Comparison of ENCODE assay signal across 8 cellular contexts in the genomic region with DNA sequence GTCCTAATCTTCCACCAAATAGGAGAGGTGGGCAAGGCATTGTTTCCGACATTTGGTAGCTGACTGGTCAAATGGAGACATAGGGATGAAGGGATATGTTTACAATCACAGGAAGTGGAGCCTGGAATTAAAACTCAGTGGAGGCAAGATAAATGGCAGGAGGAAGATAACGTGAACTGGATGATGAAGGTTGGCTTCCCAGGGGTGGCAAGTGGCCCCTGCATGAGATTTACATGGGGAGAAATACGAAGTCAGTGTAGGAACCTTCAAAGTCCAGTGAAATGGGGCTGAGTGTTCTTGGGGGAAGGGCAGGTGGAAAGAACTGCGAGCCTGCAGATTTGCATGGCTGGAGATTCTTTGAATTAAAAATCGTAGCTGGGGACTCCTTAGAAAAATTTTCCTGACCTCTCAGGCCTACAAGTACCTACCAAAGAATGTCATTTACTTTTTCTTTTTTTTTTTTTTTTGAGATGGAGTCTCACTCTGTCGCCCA. TPM values are rescaled to one million over a fixed set of nuclear protein-coding genes. Genes with fewer than 3 reads are reported as not detected.
DNase-seq lines count a peak whose midpoint lies in the region; ATAC-seq, FAIRE-seq and TF ChIP-seq lines count a peak whose summit lies in the region.

No MANE protein-coding gene starts in this region.

- H3K4me1 Mint-ChIP-seq in activated CD4-positive, alpha-beta memory T cell treated with anti-CD3 and anti-CD28 coated beads, Interleukin-2, amount 10 ng/mL, durations not matched to agents 7 days and 5 days: peaks cover 23% of the 10 kb centered on the region
- H3K4me1 Mint-ChIP-seq in stimulated activated effector memory CD8-positive, alpha-beta T cell treated with anti-CD3 and anti-CD28 coated beads, Interleukin-12 subunit alpha, Interleukin-12 subunit beta, amount 100 ng/mL, for 72 hours: peaks cover 21% of the 10 kb centered on the region

- H3K4me1 ChIP-seq in iPS-15b (ENCODE audit: control insufficient read depth, insufficient read depth, low read length): no peaks in the 10 kb centered on the region

- H3K4me3 ChIP-seq in HL-60 (replicated peaks; ENCODE audit: insufficient read depth, low read length): no peak overlapping the region
- H3K4me3 ChIP-seq in iPS-15b (ENCODE audit: low read depth, low read length): peak overlapping the region; percentile 38

- no peak overlapping the region for H3K27ac Mint-ChIP-seq in activated CD4-positive, alpha-beta memory T cell treated with anti-CD3 and anti-CD28 coated beads, Interleukin-2, amount 10 ng/mL, durations not matched to agents 7 days and 5 days
- no peak overlapping the region for H3K27ac Mint-ChIP-seq in stimulated activated effector memory CD8-positive, alpha-beta T cell treated with anti-CD3 and anti-CD28 coated beads, Interleukin-12 subunit alpha, Interleukin-12 subunit beta, amount 100 ng/mL, for 72 hours

- no peak overlapping the region for H3K9ac ChIP-seq in iPS-15b (ENCODE audit: low read depth, low read length)

- no peak for DNase-seq in HL-60 (ENCODE audit: low read depth in 1 of 2, low spot score in 1 of 2)
- no peak for DNase-seq in activated CD4-positive, alpha-beta memory T cell treated with anti-CD3 and anti-CD28 coated beads, Interleukin-2, amount 10 ng/mL, durations not matched to agents 7 days and 5 days
- no peak for DNase-seq in stimulated activated effector memory CD8-positive, alpha-beta T cell treated with anti-CD3 and anti-CD28 coated beads, Interleukin-12 subunit alpha, Interleukin-12 subunit beta, amount 100 ng/mL, for 72 hours (ENCODE audit: low spot score in 2 of 2)
- no peak for DNase-seq in H54 (ENCODE audit: insufficient read length, low spot score)
- no peak for DNase-seq in NCI-H2081 (lab: John Stamatoyannopoulos, UW)
- DNase-seq in OCI-M2 (lab: John Stamatoyannopoulos, UW; ENCODE audit: unreplicated experiment): no peak

- no peak for TF ChIP-seq POLR2A in H54 (IDR thresholded peaks at IDR 0.05; ENCODE audit: low read depth, low read length)

- no peak for FAIRE-seq in H54 (lab: Jason Lieb, UNC)

- ATAC-seq in stimulated activated effector memory CD8-positive, alpha-beta T cell treated with anti-CD3 and anti-CD28 coated beads, Interleukin-12 subunit alpha, Interleukin-12 subunit beta, amount 100 ng/mL, for 72 hours: no peak
- no peak for ATAC-seq in HG02678 (IDR thresholded peaks at IDR 0.05; ENCODE audit: unreplicated experiment)

- H3K9me3 ChIP-seq in iPS-15b (ENCODE audit: control insufficient read depth, insufficient read depth, low read length): no peaks in the 10 kb centered on the region

- H3K27me3 ChIP-seq in HL-60 (ENCODE audit: insufficient read depth, poor library complexity, severe bottlenecking): no peaks in the 10 kb centered on the region
- H3K27me3 ChIP-seq in iPS-15b (ENCODE audit: control insufficient read depth, insufficient read depth, low read length): peaks cover 4% of the 10 kb centered on the region

- H3K36me3 ChIP-seq in iPS-15b (ENCODE audit: control insufficient read depth, insufficient read depth, low read length): peaks cover 19% of the 10 kb centered on the region

- no peaks in the 10 kb centered on the region for H3K27me3 Mint-ChIP-seq in activated CD4-positive, alpha-beta memory T cell treated with anti-CD3 and anti-CD28 coated beads, Interleukin-2, amount 10 ng/mL, durations not matched to agents 7 days and 5 days

- peaks cover 26% of the 10 kb centered on the region for H3K36me3 Mint-ChIP-seq in activated CD4-positive, alpha-beta memory T cell treated with anti-CD3 and anti-CD28 coated beads, Interleukin-2, amount 10 ng/mL, durations not matched to agents 7 days and 5 days (ENCODE audit: low read depth)
- H3K36me3 Mint-ChIP-seq in stimulated activated effector memory CD8-positive, alpha-beta T cell treated with anti-CD3 and anti-CD28 coated beads, Interleukin-12 subunit alpha, Interleukin-12 subunit beta, amount 100 ng/mL, for 72 hours: peaks cover 38% of the 10 kb centered on the region

- peak overlapping the region; percentile 41; the same call in 1 of the 2 replicates for H3K27ac ChIP-seq in HL-60 (replicated peaks)

- POLR2A ChIA-PET in activated CD4-positive, alpha-beta memory T cell treated with anti-CD3 and anti-CD28 coated beads, Interleukin-2, amount 10 ng/mL, durations not matched to agents 7 days and 5 days (lab: Charles Lee): interaction anchor here (0.8 to 7.2 kb wide), 18 partner anchors 9 to 642 kb away, joined by 3 to 66 read pairs (median 4); a partner anchor contains a TSS

- no peak for TF ChIP-seq CTCF in HL-60 (IDR thresholded peaks at IDR 0.05; ENCODE audit: insufficient read depth, low read length)

- no peaks in the 10 kb centered on the region for H3K9me3 Mint-ChIP-seq in activated CD4-positive, alpha-beta memory T cell treated with anti-CD3 and anti-CD28 coated beads, Interleukin-2, amount 10 ng/mL, durations not matched to agents 7 days and 5 days
- no peaks in the 10 kb centered on the region for H3K9me3 Mint-ChIP-seq in stimulated activated effector memory CD8-positive, alpha-beta T cell treated with anti-CD3 and anti-CD28 coated beads, Interleukin-12 subunit alpha, Interleukin-12 subunit beta, amount 100 ng/mL, for 72 hours

- CTCF ChIA-PET in activated CD4-positive, alpha-beta memory T cell treated with anti-CD3 and anti-CD28 coated beads, Interleukin-2, amount 10 ng/mL, durations not matched to agents 7 days and 5 days (lab: Charles Lee): interaction anchor here (1.4 to 1.6 kb wide), 2 partner anchors 21 to 207 kb away, joined by 6 to 7 read pairs; no protein-coding TSS in a partner anchor

- H3K4me3 Mint-ChIP-seq in activated CD4-positive, alpha-beta memory T cell treated with anti-CD3 and anti-CD28 coated beads, Interleukin-2, amount 10 ng/mL, durations not matched to agents 7 days and 5 days: peak overlapping the region; percentile 8
- H3K4me3 Mint-ChIP-seq in stimulated activated effector memory CD8-positive, alpha-beta T cell treated with anti-CD3 and anti-CD28 coated beads, Interleukin-12 subunit alpha, Interleukin-12 subunit beta, amount 100 ng/mL, for 72 hours: peak overlapping the region; percentile 64

RNA-seq across cellular contexts. Expression of a gene that starts 0.7 kb away (rescaled TPM):
- 10 to 100 TPM; 10.1 to 12.9 TPM for total RNA-seq in activated CD4-positive, alpha-beta memory T cell treated with anti-CD3 and anti-CD28 coated beads, Interleukin-2, amount 10 ng/mL, durations not matched to agents 7 days and 5 days

RNA-seq across cellular contexts. Expression of a gene that starts 21.4 kb away (rescaled TPM):
- 100 to 1,000 TPM; 189 to 196 TPM for total RNA-seq in activated CD4-positive, alpha-beta memory T cell treated with anti-CD3 and anti-CD28 coated beads, Interleukin-2, amount 10 ng/mL, durations not matched to agents 7 days and 5 days

RNA-seq across cellular contexts. Expression of a gene that starts 26.1 kb away (rescaled TPM):
- 10 to 100 TPM; 72.3 to 73.2 TPM for total RNA-seq in activated CD4-positive, alpha-beta memory T cell treated with anti-CD3 and anti-CD28 coated beads, Interleukin-2, amount 10 ng/mL, durations not matched to agents 7 days and 5 days
